8 cellular contexts compared by ENCODE assay signal in genomic region chr1:43349594-43350306, GRCh38. TPM values are rescaled to one million over a fixed set of nuclear protein-coding genes. Genes with fewer than 3 reads are reported as not detected.
A peak's percentile ranks its signal among the peaks of the same experiment; 100 is the strongest.
DNase-seq lines count a peak whose midpoint lies in the region; ATAC-seq lines count a peak whose summit lies in the region.

No MANE protein-coding gene starts in this region.

- H4K91ac ChIP-seq in neuronal stem cell (ENCODE audit: low read depth, low read length, poor library complexity) = no peak overlapping the region

- H3K9me3 ChIP-seq in SJSA1 (replicated peaks) = no peaks in the 10 kb centered on the region
- H3K9me3 ChIP-seq in neuronal stem cell (replicated peaks in 1 of 2; ENCODE audit: control insufficient read depth in 2 of 2, insufficient read depth in 1 of 2, low read depth in 1 of 2, low read length in 2 of 2) = no peaks in the 10 kb centered on the region

- no peak overlapping the region for H2BK120ac ChIP-seq in neuronal stem cell (ENCODE audit: low read depth, low read length)

- peaks cover 20% of the 10 kb centered on the region for H3K4me1 ChIP-seq in SJSA1 (replicated peaks)
- peaks cover 9 to 16% of the 10 kb centered on the region in 2 donors for H3K4me1 ChIP-seq in neuronal stem cell (ENCODE audit: control insufficient read depth in 2 of 2, insufficient read depth in 1 of 2, low read depth in 1 of 2, low read length in 2 of 2)

- H3K79me1 ChIP-seq in neuronal stem cell (ENCODE audit: low read depth, low read length) = no peaks in the 10 kb centered on the region

- H3K4me3 ChIP-seq in SJSA1 = no peak overlapping the region
- peak overlapping the region; percentile 44 to 78 for H3K4me3 ChIP-seq in neuronal stem cell (ENCODE audit: low read length in 2 of 2)

- H3K27ac ChIP-seq in SJSA1 (no peak overlapping the region), neuronal stem cell (replicated peaks; ENCODE audit: low read length) (peak overlapping the region; percentile 97)

- H3K18ac ChIP-seq in neuronal stem cell (ENCODE audit: low read length) = peak overlapping the region; percentile 2

- H2BK5ac ChIP-seq in neuronal stem cell (ENCODE audit: low read length) = no peak overlapping the region

- H2AK5ac ChIP-seq in neuronal stem cell (ENCODE audit: low read depth, low read length) = peak overlapping the region; percentile 65

- H2AFZ ChIP-seq in neuronal stem cell (ENCODE audit: low read length) = peak overlapping the region; percentile 97

- no peak overlapping the region for H2BK12ac ChIP-seq in neuronal stem cell (ENCODE audit: low read length)

- H3K36me3 ChIP-seq in SJSA1 (no peaks in the 10 kb centered on the region), neuronal stem cell (replicated peaks in 1 of 2; ENCODE audit: control insufficient read depth in 2 of 2, insufficient read depth in 2 of 2, low read length in 2 of 2) (no peaks in the 10 kb centered on the region)

- H2BK15ac ChIP-seq in neuronal stem cell (ENCODE audit: low read length) = no peak overlapping the region

- peak; percentile 36 for ATAC-seq in esophagus mucosa
- no peak for ATAC-seq in GM18502 (IDR thresholded peaks at IDR 0.05; ENCODE audit: poor library complexity, unreplicated experiment)
- no peak for ATAC-seq in HG03280 (IDR thresholded peaks at IDR 0.05; ENCODE audit: unreplicated experiment)

- no peaks in the 10 kb centered on the region for H3K27me3 ChIP-seq in SJSA1 (replicated peaks)
- H3K27me3 ChIP-seq in neuronal stem cell (ENCODE audit: control insufficient read depth in 3 of 3, insufficient read depth in 3 of 3, low read depth in 1 of 3, low read length in 3 of 3) = peaks cover 0 to 56% (median 0%) of the 10 kb centered on the region in 3 experiments

- no CpG with 5 or more reads among the region's 11 CpGs for WGBS in neuronal stem cell (ENCODE audit: extremely low coverage in 2 of 2, insufficient read length in 2 of 2, insufficient replicate concordance in 1 of 2), 2 donors

- H3K14ac ChIP-seq in neuronal stem cell (ENCODE audit: low read length) = no peak overlapping the region

- H3K23ac ChIP-seq in neuronal stem cell (ENCODE audit: low read depth, low read length, poor library complexity) = peak overlapping the region; percentile 92

- H4K8ac ChIP-seq in neuronal stem cell (ENCODE audit: low read depth, low read length) = no peak overlapping the region

- DNase-seq in DMS53 treated with DMSO at 0.1 percent for 48 hours (lab: John Stamatoyannopoulos, UW; ENCODE audit: unreplicated experiment) (peak; percentile 46), SJSA1 (ENCODE audit: low read depth in 1 of 2, low spot score in 2 of 2) (peak; percentile 65 to 75), neuronal stem cell (ENCODE audit: low spot score) (no peak), pons (ENCODE audit: low spot score) (no peak), NCI-H345 treated with DMSO at 0.1 percent for 48 hours (lab: John Stamatoyannopoulos, UW; ENCODE audit: unreplicated experiment) (no peak)

- H3K4ac ChIP-seq in neuronal stem cell (ENCODE audit: low read length) = no peak overlapping the region

- H3K4me2 ChIP-seq in neuronal stem cell (ENCODE audit: insufficient read depth, low read length, poor library complexity, severe bottlenecking) = peak overlapping the region; percentile 95

- no peak overlapping the region for H3K9ac ChIP-seq in neuronal stem cell (ENCODE audit: low read depth, low read length, poor library complexity)

RNA-seq across cellular contexts. Expression of gene CDC20, which starts 9.0 kb away (rescaled TPM):
- total RNA-seq in SJSA1 (2014; rRNA removed; shearing (Covaris generic)) = 194 and 257 TPM in 2 replicates
- total RNA-seq in esophagus mucosa = 76.2 TPM
- polyA plus RNA-seq in neuronal stem cell (2013, experiment 1 of 2) = 166 TPM
- polyA plus RNA-seq in neuronal stem cell (2013, experiment 2 of 2) = 165 TPM

RNA-seq across cellular contexts. Expression of gene MPL, which starts 12.1 kb away (rescaled TPM):
- total RNA-seq in SJSA1 (2014; rRNA removed; shearing (Covaris generic)) = not detected in 2 replicates
- 0.48 TPM for total RNA-seq in esophagus mucosa
- not detected for polyA plus RNA-seq in neuronal stem cell (2013, experiment 1 of 2)
- polyA plus RNA-seq in neuronal stem cell (2013, experiment 2 of 2) = not detected

RNA-seq across cellular contexts. Expression of gene ELOVL1, which starts 18.1 kb away (rescaled TPM):
- total RNA-seq in SJSA1 (2014; rRNA removed; shearing (Covaris generic)) = 69.5 and 115 TPM in 2 replicates
- 172 TPM for total RNA-seq in esophagus mucosa
- 16.3 TPM for polyA plus RNA-seq in neuronal stem cell (2013, experiment 1 of 2)
- 15.7 TPM for polyA plus RNA-seq in neuronal stem cell (2013, experiment 2 of 2)

RNA-seq across cellular contexts. Expression of gene MED8, which starts 39.9 kb away (rescaled TPM):
- 60.7 and 67.8 TPM in 2 replicates for total RNA-seq in SJSA1 (2014; rRNA removed; shearing (Covaris generic))
- total RNA-seq in esophagus mucosa = 46.0 TPM
- 15.7 TPM for polyA plus RNA-seq in neuronal stem cell (2013, experiment 1 of 2)
- polyA plus RNA-seq in neuronal stem cell (2013, experiment 2 of 2) = 16.3 TPM

RNA-seq across cellular contexts. Expression of gene SZT2, which starts 39.9 kb away (rescaled TPM):
- 15.6 and 19.8 TPM in 2 replicates for total RNA-seq in SJSA1 (2014; rRNA removed; shearing (Covaris generic))
- 22.0 TPM for total RNA-seq in esophagus mucosa
- polyA plus RNA-seq in neuronal stem cell (2013, experiment 1 of 2) = 4.2 TPM
- 4.0 TPM for polyA plus RNA-seq in neuronal stem cell (2013, experiment 2 of 2)

Comparison
In these comparisons a context has a peak if more than half of its experiments do, and no peak if none do; other contexts are left out.
1. DNase-seq: peak in DMS53 treated with DMSO at 0.1 percent for 48 hours (single experiment) and SJSA1 (2 of 2); none in neuronal stem cell (single experiment), pons (single experiment) and NCI-H345 treated with DMSO at 0.1 percent for 48 hours (single experiment).